In the genomic region with DNA sequence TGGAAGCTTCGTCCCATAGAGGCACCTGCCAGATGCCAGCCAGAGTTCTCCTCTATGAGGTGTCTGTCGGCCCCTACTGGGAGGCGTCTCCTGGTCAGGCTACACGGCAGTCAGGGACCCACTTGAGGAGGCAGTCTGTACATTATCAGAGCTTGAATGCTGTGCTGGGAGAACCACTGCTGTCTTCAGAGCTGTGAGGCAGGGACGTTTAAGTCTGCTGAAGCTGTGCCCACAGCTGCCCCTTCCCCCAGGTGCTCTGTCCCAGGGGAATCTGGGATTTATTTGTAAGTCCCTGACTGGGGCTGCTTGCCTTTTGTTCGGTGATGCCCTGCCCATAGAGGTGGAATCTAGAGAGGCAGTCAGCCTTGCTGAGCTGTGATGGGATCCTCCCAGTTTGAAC, we compare ENCODE assay signal across 29 cellular contexts.
"Had no signal": no experiment of that assay in that cellular context is flagged by ENCODE, and none has a peak within 500 bp of the region (broad histone marks: within the 10 kb centered on the region; RNA-seq: fewer than 3 reads in every experiment).

No MANE protein-coding gene starts in this region.

- H3K4me3 Mint-ChIP-seq: natural killer cell; nephron; neural progenitor cell; stimulated activated memory B cell treated with anti-CD40 and anti-IgM and Interleukin-4, amounts not matched to agents 10 μg/mL and 1 μg/mL and 100 μg/mL, for 72 hours; stimulated activated naive CD8-positive, alpha-beta T cell treated with anti-CD3 and anti-CD28 coated beads, Interleukin-15, amount 100 ng/mL, for 72 hours; type B pancreatic cell had no signal

- H3K27me3 Mint-ChIP-seq: progenitor cell of endocrine pancreas; stimulated activated memory B cell treated with anti-CD40 and anti-IgM and Interleukin-4, amounts not matched to agents 10 μg/mL and 1 μg/mL and 100 μg/mL, for 72 hours; stimulated activated naive CD8-positive, alpha-beta T cell treated with anti-CD3 and anti-CD28 coated beads, Interleukin-15, amount 100 ng/mL, for 72 hours; type B pancreatic cell had no signal

- H3K9ac ChIP-seq: neural progenitor cell, parathyroid adenoma had no signal

- H3K4me1 ChIP-seq: neural progenitor cell, parathyroid adenoma, psoas muscle, right lobe of liver, suprapubic skin, testis, tibial artery, transverse colon, upper lobe of right lung, uterus had no signal

- H3K4me1 Mint-ChIP-seq: nephron had no signal

- ATAC-seq: natural killer cell; psoas muscle; right cardiac atrium; right lobe of liver; stimulated activated memory B cell treated with anti-CD40 and anti-IgM and Interleukin-4, amounts not matched to agents 10 μg/mL and 1 μg/mL and 100 μg/mL, for 72 hours; stimulated activated naive CD8-positive, alpha-beta T cell treated with anti-CD3 and anti-CD28 coated beads, Interleukin-15, amount 100 ng/mL, for 72 hours; stimulated activated naive CD8-positive, alpha-beta T cell treated with anti-CD3 and anti-CD28 coated beads, Interleukin-15, Interleukin-2, amounts not matched to agents 100 U/mL and 50 U/mL, for 24 hours; upper lobe of right lung had no signal

- H3K36me3 Mint-ChIP-seq: natural killer cell had no signal

- H3K9me3 ChIP-seq: ovary, psoas muscle, right lobe of liver, sigmoid colon, suprapubic skin, testis, tibial artery, transverse colon, upper lobe of right lung, uterus had no signal

- H3K9me3 Mint-ChIP-seq: natural killer cell, type B pancreatic cell had no signal

- H3K27ac Mint-ChIP-seq: natural killer cell; nephron; neural progenitor cell; progenitor cell of endocrine pancreas; stimulated activated memory B cell treated with anti-CD40 and anti-IgM and Interleukin-4, amounts not matched to agents 10 μg/mL and 1 μg/mL and 100 μg/mL, for 72 hours; stimulated activated naive CD8-positive, alpha-beta T cell treated with anti-CD3 and anti-CD28 coated beads, Interleukin-15, amount 100 ng/mL, for 72 hours; type B pancreatic cell had no signal

- H3K27me3 ChIP-seq: neural progenitor cell, ovary, right lobe of liver, sigmoid colon, suprapubic skin, testis, tibial artery, transverse colon, upper lobe of right lung, uterus had no signal

- H3K27ac ChIP-seq: ovary, parathyroid adenoma, psoas muscle, right lobe of liver, sigmoid colon, suprapubic skin, testis, tibial artery, transverse colon, upper lobe of right lung, uterus had no signal

- H3K36me3 ChIP-seq: ovary, right lobe of liver, tibial artery, transverse colon, upper lobe of right lung, uterus had no signal

- H3K4me3 ChIP-seq: neural progenitor cell, ovary, psoas muscle, right lobe of liver, sigmoid colon, suprapubic skin, testis, tibial artery, transverse colon, upper lobe of right lung, uterus had no signal

- DNase-seq: natural killer cell; occipital lobe; ovary; psoas muscle; right lobe of liver; sigmoid colon; small intestine; stimulated activated CD4-positive, alpha-beta T cell treated with anti-CD3 and anti-CD28 coated beads, Interleukin-12 subunit alpha, Interleukin-12 subunit beta, amount 100 ng/mL, for 4 hours; stimulated activated CD4-positive, alpha-beta T cell treated with anti-CD3 and anti-CD28 coated beads, Interleukin-1b, Interleukin-23, amount 100 ng/mL, for 48 hours; stimulated activated CD4-positive, alpha-beta T cell treated with anti-CD3 and anti-CD28 coated beads, Interleukin-4, amount 100 ng/mL, for 1 hour; stimulated activated CD4-positive, alpha-beta T cell treated with anti-CD3 and anti-CD28 coated beads, Interleukin-4, amount 100 ng/mL, for 4 hours; stimulated activated CD8-positive, alpha-beta memory T cell treated with anti-CD3 and anti-CD28 coated beads, Interleukin-4, amount 100 ng/mL, for 48 hours; stimulated activated naive CD4-positive, alpha-beta T cell; stimulated activated naive CD8-positive, alpha-beta T cell treated with anti-CD3 and anti-CD28 coated beads, Interleukin-15, amount 100 ng/mL, for 72 hours; stimulated activated naive CD8-positive, alpha-beta T cell treated with anti-CD3 and anti-CD28 coated beads, Interleukin-15, Interleukin-2, amounts not matched to agents 100 U/mL and 50 U/mL, for 24 hours; substantia nigra; testis; tibial artery; transverse colon; upper lobe of right lung; uterus had no signal
